ENCODE assay signal across 12 cellular contexts in the genomic region with DNA sequence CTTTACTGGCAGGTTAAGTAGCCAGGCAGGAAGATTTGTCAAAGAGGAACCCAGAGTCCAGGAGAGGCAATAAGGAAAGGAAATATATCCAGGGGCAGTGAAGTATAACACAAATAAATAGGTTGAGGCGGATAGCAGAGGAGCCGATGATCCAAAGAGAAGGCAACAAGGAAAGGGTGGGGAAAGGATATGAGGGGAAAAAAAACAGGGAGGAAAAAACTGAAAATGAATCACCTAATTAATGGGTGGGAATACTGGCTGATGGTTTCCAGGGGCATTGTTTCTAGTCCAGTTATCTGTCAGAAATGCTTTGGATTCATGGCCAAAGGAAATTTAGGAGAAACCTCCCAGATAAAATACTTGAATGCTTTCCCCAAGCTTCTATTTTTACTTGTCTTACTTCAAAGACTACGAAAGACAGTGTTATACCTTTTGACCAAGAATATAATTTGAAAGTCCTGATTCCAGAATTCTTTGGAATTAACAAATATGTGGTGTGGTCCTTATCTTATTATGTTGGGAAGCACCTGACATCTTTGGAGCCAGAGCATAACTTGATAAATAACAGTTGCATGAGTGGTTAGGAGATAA.
DNase-seq lines count a peak whose midpoint lies in the region; ATAC-seq and TF ChIP-seq lines count a peak whose summit lies in the region.
"Had no signal": no experiment of that assay in that cellular context is flagged by ENCODE, and none has a peak within 500 bp of the region (broad histone marks: within the 10 kb centered on the region; RNA-seq: fewer than 3 reads in every experiment).

No MANE protein-coding gene starts in this region.

- no peak for TF ChIP-seq EP300 in ovary (IDR thresholded peaks at IDR 0.05)

- H3K27me3 ChIP-seq in RWPE2 (ENCODE audit: insufficient read depth, poor library complexity, severe bottlenecking): peaks cover 3% of the 10 kb centered on the region
- no peaks in the 10 kb centered on the region for H3K27me3 ChIP-seq in right cardiac atrium (ENCODE audit: control insufficient read depth, insufficient read depth)
- H3K27me3 ChIP-seq in ovary: no peaks in the 10 kb centered on the region

- TF ChIP-seq POLR2A in ovary (IDR thresholded peaks at IDR 0.05): no peak

- H3K36me3 ChIP-seq in RWPE2 (ENCODE audit: low read depth) (no peaks in the 10 kb centered on the region), ovary (no peaks in the 10 kb centered on the region)

- peaks cover 52% of the 10 kb centered on the region for H3K4me1 ChIP-seq in RWPE2 (ENCODE audit: insufficient read depth, poor library complexity, severe bottlenecking)
- H3K4me1 ChIP-seq in right cardiac atrium (ENCODE audit: control insufficient read depth, insufficient read depth, low read length): peaks cover 7% of the 10 kb centered on the region
- peaks cover 14% of the 10 kb centered on the region for H3K4me1 ChIP-seq in ovary (ENCODE audit: insufficient read depth)

- H3K4me3 ChIP-seq in RWPE2 (ENCODE audit: severe bottlenecking) (no peak overlapping the region), right cardiac atrium (ENCODE audit: low read length) (no peak overlapping the region), ovary (no peak overlapping the region)

- no peaks in the 10 kb centered on the region for H3K9me3 ChIP-seq in RWPE2 (ENCODE audit: severe bottlenecking)
- H3K9me3 ChIP-seq in right cardiac atrium (ENCODE audit: control insufficient read depth, low read length): no peaks in the 10 kb centered on the region
- no peaks in the 10 kb centered on the region for H3K9me3 ChIP-seq in ovary

- TF ChIP-seq CTCF in RWPE2 (IDR thresholded peaks at IDR 0.05; ENCODE audit: poor library complexity, severe bottlenecking): no peak
- no peak for TF ChIP-seq CTCF in ovary (IDR thresholded peaks at IDR 0.05)

- DNase-seq in Daoy (ENCODE audit: low read depth) (peak; percentile 84), RWPE2 (ENCODE audit: low spot score) (no peak), right cardiac atrium (no peak), sciatic nerve (ENCODE audit: low spot score) (no peak), ovary (no peak), NCI-H2196 (lab: John Stamatoyannopoulos, UW; ENCODE audit: unreplicated experiment) (no peak)
- DNase-seq: aorta; NCI-H524 treated with DMSO at 0.1 percent for 48 hours; stimulated activated naive B cell treated with anti-CD40 and anti-IgM and Interleukin-4, amounts not matched to agents 10 μg/mL and 1 μg/mL and 100 μg/mL, for 72 hours had no signal

- intact Hi-C loops in right cardiac atrium (cut with DNase I): loop anchor here in 1 of 4 donors (5.0 kb wide), 1 partner anchor 134 kb away; no protein-coding TSS in a partner anchor
- intact Hi-C loops in sciatic nerve (cut with DNase I): no loop called here
- intact Hi-C loops in ovary (cut with DNase I): loop anchor here in 1 of 4 donors (5.0 kb wide), 1 partner anchor 129 kb away; no protein-coding TSS in a partner anchor

- WGBS in right cardiac atrium: 50% methylated on average over 3 of the region's 3 CpGs
- WGBS in ovary, 3 donors: 13 to 36% (median 19%) methylated on average over 3 of the region's 3 CpGs

- H3K27ac ChIP-seq in RWPE2 (ENCODE audit: poor library complexity, severe bottlenecking) (peak overlapping the region; percentile 97), right cardiac atrium (ENCODE audit: low read length) (peak overlapping the region; percentile 44), ovary (peak overlapping the region in 1 of 2 donors; percentile 3)
- H3K27ac ChIP-seq: KMS-11 had no signal

- ATAC-seq in RWPE2 (ENCODE audit: low read depth) (no peak), right cardiac atrium (peak; percentile 28 to 75), sciatic nerve (peak; percentile 35), HG02571 (IDR thresholded peaks at IDR 0.05; ENCODE audit: unreplicated experiment) (no peak), HG03039 (IDR thresholded peaks at IDR 0.05; ENCODE audit: unreplicated experiment) (no peak)
- ATAC-seq: stimulated activated naive B cell treated with anti-CD40 and anti-IgM and Interleukin-4, amounts not matched to agents 10 μg/mL and 1 μg/mL and 100 μg/mL, for 72 hours had no signal

Comparison
In these comparisons a context has a peak if more than half of its experiments do, and no peak if none do; other contexts are left out.
1. ATAC-seq: peak in right cardiac atrium (2 of 2) and sciatic nerve (single experiment); none in RWPE2 (single experiment), HG02571 (single experiment) and HG03039 (single experiment).